Comparison of ENCODE assay signal across 26 cellular contexts in the genomic region with DNA sequence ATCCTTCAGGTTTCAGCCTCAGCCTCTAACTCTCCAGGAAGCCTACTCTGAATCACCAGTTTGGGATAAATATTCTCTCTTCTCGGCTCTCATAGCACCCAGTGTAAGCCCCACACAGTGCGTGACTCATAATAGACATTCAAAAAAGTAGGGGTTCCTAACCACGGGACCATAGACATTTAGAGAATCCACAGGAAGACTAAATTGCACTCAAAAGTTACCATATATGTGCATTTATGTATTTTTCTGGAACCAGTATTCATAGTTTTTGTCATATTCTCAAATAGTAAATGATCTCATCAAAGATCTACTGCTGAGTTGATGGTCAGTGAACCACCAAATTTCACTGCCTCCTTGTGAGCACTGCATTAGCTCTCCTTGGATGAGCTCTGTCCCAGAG.
"Had no signal": no experiment of that assay in that cellular context is flagged by ENCODE, and none has a peak within 500 bp of the region (broad histone marks: within the 10 kb centered on the region; RNA-seq: fewer than 3 reads in every experiment).

No MANE protein-coding gene starts in this region.

- H3K27ac Mint-ChIP-seq: naive thymus-derived CD4-positive, alpha-beta T cell; natural killer cell treated with Interleukin-12 subunit alpha and Interleukin-12 subunit beta and Interleukin-15 and Interleukin-18, amount 100 ng/mL, for 72 hours; stimulated activated effector memory CD8-positive, alpha-beta T cell treated with anti-CD3 and anti-CD28 coated beads, Interleukin-12 subunit alpha, Interleukin-12 subunit beta, amount 100 ng/mL, for 72 hours; stimulated activated naive CD8-positive, alpha-beta T cell treated with anti-CD3 and anti-CD28 coated beads, Interleukin-15, Interleukin-2, amounts not matched to agents 100 ng/mL and 50 ng/mL, for 24 hours; type B pancreatic cell had no signal

- H3K4me3 ChIP-seq: hepatocyte, left ventricle myocardium inferior, lung, mucosa of descending colon, pancreas, prostate gland, skin epidermis, spleen, suprapubic skin, thoracic aorta, tibial artery, uterus had no signal

- H3K36me3 ChIP-seq: left ventricle myocardium inferior, pancreas, prostate gland, spleen, suprapubic skin, thoracic aorta, tibial artery, uterus had no signal

- H3K9me3 ChIP-seq: left ventricle myocardium inferior, mucosa of descending colon, pancreas, prostate gland, spleen, suprapubic skin, thoracic aorta, tibial artery, uterus had no signal

- ATAC-seq: mucosa of descending colon; naive thymus-derived CD4-positive, alpha-beta T cell; natural killer cell treated with Interleukin-12 subunit alpha and Interleukin-12 subunit beta and Interleukin-15 and Interleukin-18, amount 100 ng/mL, for 72 hours; pancreas; right cardiac atrium; sciatic nerve; stimulated activated effector memory CD8-positive, alpha-beta T cell treated with anti-CD3 and anti-CD28 coated beads, Interleukin-12 subunit alpha, Interleukin-12 subunit beta, amount 100 ng/mL, for 72 hours had no signal

- H3K27me3 Mint-ChIP-seq: naive thymus-derived CD4-positive, alpha-beta T cell; stimulated activated naive CD8-positive, alpha-beta T cell treated with anti-CD3 and anti-CD28 coated beads, Interleukin-15, Interleukin-2, amounts not matched to agents 100 ng/mL and 50 ng/mL, for 24 hours; type B pancreatic cell had no signal

- H3K27ac ChIP-seq: hepatocyte, left ventricle myocardium inferior, pancreas, prostate gland, skin epidermis, spleen, suprapubic skin, thoracic aorta, tibial artery, uterus had no signal

- H3K4me1 ChIP-seq: left ventricle myocardium inferior, pancreas, prostate gland, spleen, suprapubic skin, tibial artery, uterus had no signal

- H3K36me3 Mint-ChIP-seq: naive thymus-derived CD4-positive, alpha-beta T cell; natural killer cell treated with Interleukin-12 subunit alpha and Interleukin-12 subunit beta and Interleukin-15 and Interleukin-18, amount 100 ng/mL, for 72 hours; stimulated activated effector memory CD8-positive, alpha-beta T cell treated with anti-CD3 and anti-CD28 coated beads, Interleukin-12 subunit alpha, Interleukin-12 subunit beta, amount 100 ng/mL, for 72 hours; type B pancreatic cell had no signal

- H3K27me3 ChIP-seq: hepatocyte, spleen, suprapubic skin, tibial artery, uterus had no signal

- H3K4me2 ChIP-seq: hepatocyte had no signal

- H3K9me3 Mint-ChIP-seq: naive thymus-derived CD4-positive, alpha-beta T cell; natural killer cell treated with Interleukin-12 subunit alpha and Interleukin-12 subunit beta and Interleukin-15 and Interleukin-18, amount 100 ng/mL, for 72 hours; stimulated activated effector memory CD8-positive, alpha-beta T cell treated with anti-CD3 and anti-CD28 coated beads, Interleukin-12 subunit alpha, Interleukin-12 subunit beta, amount 100 ng/mL, for 72 hours; stimulated activated naive CD8-positive, alpha-beta T cell treated with anti-CD3 and anti-CD28 coated beads, Interleukin-15, Interleukin-2, amounts not matched to agents 100 ng/mL and 50 ng/mL, for 24 hours; type B pancreatic cell had no signal

- H2AFZ ChIP-seq: hepatocyte had no signal

- DNase-seq: kidney; left ventricle myocardium inferior; midbrain; mucosa of descending colon; naive thymus-derived CD4-positive, alpha-beta T cell; nucleus accumbens; pancreas; posterior cingulate gyrus; retina; right cardiac atrium; spleen; stimulated activated CD4-positive, alpha-beta T cell treated with anti-CD3 and anti-CD28 coated beads, Interleukin-4, amount 100 ng/mL, for 24 hours; stimulated activated naive CD4-positive, alpha-beta T cell; tibial artery; uterus had no signal

- H3K4me1 Mint-ChIP-seq: naive thymus-derived CD4-positive, alpha-beta T cell; stimulated activated effector memory CD8-positive, alpha-beta T cell treated with anti-CD3 and anti-CD28 coated beads, Interleukin-12 subunit alpha, Interleukin-12 subunit beta, amount 100 ng/mL, for 72 hours had no signal

- H3K4me3 Mint-ChIP-seq: naive thymus-derived CD4-positive, alpha-beta T cell; natural killer cell treated with Interleukin-12 subunit alpha and Interleukin-12 subunit beta and Interleukin-15 and Interleukin-18, amount 100 ng/mL, for 72 hours; stimulated activated effector memory CD8-positive, alpha-beta T cell treated with anti-CD3 and anti-CD28 coated beads, Interleukin-12 subunit alpha, Interleukin-12 subunit beta, amount 100 ng/mL, for 72 hours; stimulated activated naive CD8-positive, alpha-beta T cell treated with anti-CD3 and anti-CD28 coated beads, Interleukin-15, Interleukin-2, amounts not matched to agents 100 ng/mL and 50 ng/mL, for 24 hours; type B pancreatic cell had no signal
